11 cellular contexts compared by ENCODE assay signal in genomic region chr17:31877911-31878702, GRCh38. TPM values are rescaled to one million over a fixed set of nuclear protein-coding genes. Genes with fewer than 3 reads are reported as not detected.
DNase-seq lines count a peak whose midpoint lies in the region; ATAC-seq and TF ChIP-seq lines count a peak whose summit lies in the region.
"Had no signal": no experiment of that assay in that cellular context is flagged by ENCODE, and none has a peak within 500 bp of the region (broad histone marks: within the 10 kb centered on the region; RNA-seq: fewer than 3 reads in every experiment).

No MANE protein-coding gene starts in this region.

- H3K27ac ChIP-seq in MM.1S (ENCODE audit: low read length) = no peak overlapping the region
- H3K27ac ChIP-seq: 22Rv1 had no signal

- no peak overlapping the region for H2AFZ ChIP-seq in MM.1S (ENCODE audit: low read length)

- no peaks in the 10 kb centered on the region for H3K9me3 ChIP-seq in MM.1S (replicated peaks; ENCODE audit: insufficient read depth, low read length)

- no peak overlapping the region for H3K4me2 ChIP-seq in MM.1S (ENCODE audit: low read depth, low read length)

- H4K20me1 ChIP-seq in MM.1S (ENCODE audit: insufficient read depth, low read length) = no peaks in the 10 kb centered on the region

- no peak overlapping the region for H3K9ac ChIP-seq in MM.1S (ENCODE audit: low read length)

- H3K4me1 ChIP-seq in MM.1S (ENCODE audit: low read length) = no peaks in the 10 kb centered on the region

- POLR2A ChIA-PET in T-cell (lab: Charles Lee) = no interaction called here

- CTCF ChIA-PET in activated naive CD4-positive, alpha-beta T cell treated with anti-CD3 and anti-CD28 coated beads for 36 hours (lab: Charles Lee) = interaction anchor here (0.6 kb wide), 1 partner anchor 23 kb away, joined by 3 read pairs; the partner anchor contains the start of gene UTP6
- CTCF ChIA-PET in T-cell (lab: Charles Lee) = no interaction called here

- no peaks in the 10 kb centered on the region for H3K9me3 Mint-ChIP-seq in activated naive CD4-positive, alpha-beta T cell treated with anti-CD3 and anti-CD28 coated beads for 36 hours
- H3K9me3 Mint-ChIP-seq in stimulated activated memory B cell treated with anti-CD40 and anti-IgM and Interleukin-4, amounts not matched to agents 10 μg/mL and 1 μg/mL and 100 μg/mL, for 72 hours = no peaks in the 10 kb centered on the region
- no peaks in the 10 kb centered on the region for H3K9me3 Mint-ChIP-seq in T-cell

- no peak overlapping the region for H3K4me3 Mint-ChIP-seq in activated naive CD4-positive, alpha-beta T cell treated with anti-CD3 and anti-CD28 coated beads for 36 hours
- H3K4me3 Mint-ChIP-seq in stimulated activated memory B cell treated with anti-CD40 and anti-IgM and Interleukin-4, amounts not matched to agents 10 μg/mL and 1 μg/mL and 100 μg/mL, for 72 hours = no peak overlapping the region
- no peak overlapping the region for H3K4me3 Mint-ChIP-seq in T-cell

- ATAC-seq in activated CD4-positive, CD25-positive, alpha-beta regulatory T cell treated with anti-CD3 and anti-CD28 coated beads, Interleukin-2, amount 50 U/mL, for 24 hours = peak; percentile 86 to 92
- no peak for ATAC-seq in stimulated activated memory B cell treated with anti-CD40 and anti-IgM and Interleukin-4, amounts not matched to agents 10 μg/mL and 1 μg/mL and 100 μg/mL, for 72 hours
- ATAC-seq in T-cell (replicated peaks in 1 of 4) = no peak

- no peaks in the 10 kb centered on the region for H3F3A ChIP-seq in MM.1S (ENCODE audit: insufficient read depth, low read length)

- no peaks in the 10 kb centered on the region for H3K9me2 ChIP-seq in MM.1S (replicated peaks; ENCODE audit: insufficient read depth, low read length)

- H3K79me2 ChIP-seq in MM.1S (ENCODE audit: low read length) = no peaks in the 10 kb centered on the region

- no peak for TF ChIP-seq CTCF in MM.1S (IDR thresholded peaks at IDR 0.05; ENCODE audit: low read length)

- H3K36me3 Mint-ChIP-seq in activated naive CD4-positive, alpha-beta T cell treated with anti-CD3 and anti-CD28 coated beads for 36 hours (ENCODE audit: low read depth) = peaks cover 43% of the 10 kb centered on the region
- peaks cover 47% of the 10 kb centered on the region for H3K36me3 Mint-ChIP-seq in stimulated activated memory B cell treated with anti-CD40 and anti-IgM and Interleukin-4, amounts not matched to agents 10 μg/mL and 1 μg/mL and 100 μg/mL, for 72 hours
- H3K36me3 Mint-ChIP-seq in T-cell = peaks cover 41% of the 10 kb centered on the region

- H3K36me3 ChIP-seq in MM.1S (replicated peaks; ENCODE audit: insufficient read depth, low read length) = peaks cover 4% of the 10 kb centered on the region; the same call in 1 of the 2 replicates

- intact Hi-C loops in activated naive CD4-positive, alpha-beta T cell treated with anti-CD3 and anti-CD28 coated beads for 36 hours (cut with micrococcal nuclease) = loop anchor here (1.0 kb wide), 2 partner anchors 19 to 23 kb away; partner anchors contain the start of genes COPRS and UTP6

- no peak overlapping the region for H3K4me3 ChIP-seq in MM.1S (ENCODE audit: low read length)

- no peak for DNase-seq in activated CD4-positive, CD25-positive, alpha-beta regulatory T cell (lab: John Stamatoyannopoulos, UW)
- peak; percentile 60 for DNase-seq in activated naive CD4-positive, alpha-beta T cell treated with anti-CD3 and anti-CD28 coated beads for 36 hours
- DNase-seq in fibroblast of peridontal ligament (ENCODE audit: extremely low read depth) = peak; percentile 67
- no peak for DNase-seq in D341Med (ENCODE audit: low spot score)
- no peak for DNase-seq in MM.1S
- DNase-seq in T-cell = no peak
- DNase-seq: NCI-H1694 treated with DMSO at 0.1 percent for 48 hours, SHP77 had no signal

- no peaks in the 10 kb centered on the region for H3K27me3 Mint-ChIP-seq in activated naive CD4-positive, alpha-beta T cell treated with anti-CD3 and anti-CD28 coated beads for 36 hours (ENCODE audit: low read depth)
- no peaks in the 10 kb centered on the region for H3K27me3 Mint-ChIP-seq in stimulated activated memory B cell treated with anti-CD40 and anti-IgM and Interleukin-4, amounts not matched to agents 10 μg/mL and 1 μg/mL and 100 μg/mL, for 72 hours
- no peaks in the 10 kb centered on the region for H3K27me3 Mint-ChIP-seq in T-cell

- peaks cover 21% of the 10 kb centered on the region for H3K4me1 Mint-ChIP-seq in activated naive CD4-positive, alpha-beta T cell treated with anti-CD3 and anti-CD28 coated beads for 36 hours (ENCODE audit: low read depth)
- H3K4me1 Mint-ChIP-seq in stimulated activated memory B cell treated with anti-CD40 and anti-IgM and Interleukin-4, amounts not matched to agents 10 μg/mL and 1 μg/mL and 100 μg/mL, for 72 hours = peaks cover 12% of the 10 kb centered on the region
- H3K4me1 Mint-ChIP-seq in T-cell = no peaks in the 10 kb centered on the region

- H3K27ac Mint-ChIP-seq in activated naive CD4-positive, alpha-beta T cell treated with anti-CD3 and anti-CD28 coated beads for 36 hours = peak overlapping the region; percentile 92
- H3K27ac Mint-ChIP-seq in stimulated activated memory B cell treated with anti-CD40 and anti-IgM and Interleukin-4, amounts not matched to agents 10 μg/mL and 1 μg/mL and 100 μg/mL, for 72 hours = peak overlapping the region; percentile 71
- peak overlapping the region in 1 of 2 donors; percentile 20 for H3K27ac Mint-ChIP-seq in T-cell

- no peaks in the 10 kb centered on the region for H3K27me3 ChIP-seq in MM.1S (replicated peaks; ENCODE audit: insufficient read depth, low read length)

RNA-seq across cellular contexts. Expression of gene COPRS, which starts 19.1 kb away (rescaled TPM):
- 10 to 100 TPM; 34.4 to 37.6 TPM for total RNA-seq in activated naive CD4-positive, alpha-beta T cell treated with anti-CD3 and anti-CD28 coated beads for 36 hours
- total RNA-seq in T-cell = 1 to 10 TPM; 2.1 to 6.7 (median 5.1) TPM

RNA-seq across cellular contexts. Expression of gene UTP6, which starts 23.4 kb away (rescaled TPM):
- total RNA-seq in activated naive CD4-positive, alpha-beta T cell treated with anti-CD3 and anti-CD28 coated beads for 36 hours = 10 to 100 TPM; 86.1 to 89.6 TPM
- 10 to 100 TPM; 32.4 to 62.7 (median 55.8) TPM for total RNA-seq in T-cell

RNA-seq across cellular contexts. Expression of gene SUZ12, which starts 58.7 kb away (rescaled TPM):
- 10 to 100 TPM; 54.7 to 56.8 TPM for total RNA-seq in activated naive CD4-positive, alpha-beta T cell treated with anti-CD3 and anti-CD28 coated beads for 36 hours
- total RNA-seq in T-cell = 10 to 100 TPM; 28.1 to 33.7 (median 30.4) TPM

Comparison
In these comparisons a context has a peak if more than half of its experiments do, and no peak if none do; other contexts are left out.
1. ATAC-seq: peak in activated CD4-positive, CD25-positive, alpha-beta regulatory T cell treated with anti-CD3 and anti-CD28 coated beads, Interleukin-2, amount 50 U/mL, for 24 hours (2 of 2); none in stimulated activated memory B cell treated with anti-CD40 and anti-IgM and Interleukin-4, amounts not matched to agents 10 μg/mL and 1 μg/mL and 100 μg/mL, for 72 hours (single experiment) and T-cell (0 of 4).
2. DNase-seq: peak in activated naive CD4-positive, alpha-beta T cell treated with anti-CD3 and anti-CD28 coated beads for 36 hours (single experiment) and fibroblast of peridontal ligament (single experiment); none in activated CD4-positive, CD25-positive, alpha-beta regulatory T cell (0 of 4), D341Med (single experiment), MM.1S (single experiment) and T-cell (0 of 34).
3. RNA of gene COPRS, which starts 19.1 kb away (total RNA-seq): 34.4 to 37.6 TPM in activated naive CD4-positive, alpha-beta T cell treated with anti-CD3 and anti-CD28 coated beads for 36 hours; 2.1 to 6.7 TPM in T-cell; every median in the first group is over 4 times any median in the second.